ENCODE assay signal across 36 cellular contexts in the genomic region with DNA sequence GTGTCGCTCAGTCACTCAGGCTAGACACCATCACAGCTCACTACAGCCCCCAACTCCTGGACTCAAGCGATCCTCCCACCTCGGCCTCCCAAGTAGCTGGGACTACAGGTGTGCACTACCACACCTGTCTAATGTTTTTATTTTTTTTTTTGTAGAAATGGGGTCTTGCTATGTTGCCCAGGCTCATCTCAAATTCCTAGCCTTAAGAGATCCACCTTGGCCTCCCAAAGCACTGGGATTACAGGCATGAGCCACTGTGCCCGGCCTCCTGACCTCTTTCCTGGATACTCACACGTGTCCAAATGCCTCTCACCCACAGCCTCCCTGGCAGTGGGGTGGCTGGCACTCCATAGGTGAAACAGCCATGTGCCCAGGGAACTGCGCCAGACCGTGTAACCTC. TPM values are rescaled to one million over a fixed set of nuclear protein-coding genes. Genes with fewer than 3 reads are reported as not detected.
"Had no signal": no experiment of that assay in that cellular context is flagged by ENCODE, and none has a peak within 500 bp of the region (broad histone marks: within the 10 kb centered on the region; RNA-seq: fewer than 3 reads in every experiment).

No MANE protein-coding gene starts in this region.

- DNase-seq: activated CD4-positive, alpha-beta memory T cell treated with anti-CD3 and anti-CD28 coated beads, Interleukin-2, amount 10 ng/mL, durations not matched to agents 7 days and 5 days; activated CD4-positive, alpha-beta T cell treated with anti-CD3 and anti-CD28 coated beads for 1 hour; activated CD4-positive, alpha-beta T cell treated with anti-CD3 and anti-CD28 coated beads for 36 hours; activated CD4-positive, alpha-beta T cell treated with anti-CD3 and anti-CD28 coated beads for 48 hours; activated CD4-positive, alpha-beta T cell treated with anti-CD3 and anti-CD28 coated beads, Interleukin-2, amount 10 ng/mL, durations not matched to agents 7 days and 5 days; activated CD4-positive, alpha-beta T cell treated with anti-CD3 and anti-CD28 coated beads, Interleukin-2, amount 50 U/mL, for 48 hours; activated CD4-positive, CD25-positive, alpha-beta regulatory T cell; activated CD8-positive, alpha-beta memory T cell treated with anti-CD3 and anti-CD28 coated beads for 24 hours; activated CD8-positive, alpha-beta memory T cell treated with anti-CD3 and anti-CD28 coated beads, Interleukin-2, amount 10 ng/mL, durations not matched to agents 7 days and 5 days; activated CD8-positive, alpha-beta T cell treated with anti-CD3 and anti-CD28 coated beads, Interleukin-2, amount 10 ng/mL, durations not matched to agents 7 days and 5 days; activated effector memory CD4-positive, alpha-beta T cell treated with anti-CD3 and anti-CD28 coated beads, Interleukin-2, amount 50 U/mL, for 16 hours; activated gamma-delta T cell treated with Interleukin-2 at 50 U/mL for 16 hours; activated naive CD4-positive, alpha-beta T cell; activated naive CD4-positive, alpha-beta T cell treated with anti-CD3 and anti-CD28 coated beads for 36 hours; activated naive CD4-positive, alpha-beta T cell treated with anti-CD3 and anti-CD28 coated beads, Interleukin-2, amount 50 U/mL, for 16 hours; activated naive CD8-positive, alpha-beta T cell treated with anti-CD3 and anti-CD28 coated beads for 36 hours; activated T-cell treated with anti-CD3 and anti-CD28 coated beads for 4 hours; activated T-cell treated with anti-CD3 and anti-CD28 coated beads, Interleukin-2, amount 50 U/mL, for 1 hour; activated T-cell treated with anti-CD3 and anti-CD28 coated beads, Interleukin-2, amount 50 U/mL, for 4 hours; activated T-cell treated with anti-CD3 and anti-CD28 coated beads, Interleukin-2, amount 50 U/mL, for 72 hours; adrenal gland; amygdala; anterior cingulate cortex; central memory CD4-positive, alpha-beta T cell; T-helper 1 cell; T-helper 2 cell; T-helper 9 cell had no signal

- H3K27ac ChIP-seq: adrenal gland, ascending aorta, cardiac muscle cell, VCaP had no signal

- FAIRE-seq: bronchial epithelial cell, colon, TTC549 had no signal

- H3K4me3 ChIP-seq: adrenal gland, ascending aorta, cardiac muscle cell had no signal

- H3K36me3 ChIP-seq: cardiac muscle cell had no signal

- ATAC-seq: activated CD4-positive, alpha-beta T cell treated with anti-CD3 and anti-CD28 coated beads for 36 hours; activated CD4-positive, CD25-positive, alpha-beta regulatory T cell treated with anti-CD3 and anti-CD28 coated beads, Interleukin-2, amount 50 U/mL, for 24 hours; activated CD8-positive, alpha-beta memory T cell treated with anti-CD3 and anti-CD28 coated beads, Interleukin-2, amount 10 ng/mL, durations not matched to agents 7 days and 5 days; activated CD8-positive, alpha-beta T cell treated with anti-CD3 and anti-CD28 coated beads, Interleukin-2, amount 10 ng/mL, durations not matched to agents 7 days and 5 days; activated naive CD4-positive, alpha-beta T cell treated with anti-CD3 and anti-CD28 coated beads, Interleukin-2, amount 50 U/mL, for 72 hours; activated T-cell treated with anti-CD3 and anti-CD28 coated beads, Interleukin-2, amount 50 U/mL, for 4 hours; activated T-cell treated with anti-CD3 and anti-CD28 coated beads, Interleukin-2, amount 50 U/mL, for 72 hours; activated T-helper 17 cell treated with anti-CD3 and anti-CD28 coated beads, Interleukin-2, amount 50 U/mL, for 72 hours had no signal

- H3K4me1 ChIP-seq: ascending aorta had no signal

- H3K9me3 ChIP-seq: adrenal gland, ascending aorta had no signal

- H3K27me3 ChIP-seq: adrenal gland, ascending aorta, cardiac muscle cell had no signal

RNA-seq across cellular contexts. Expression of a gene that starts 40.9 kb away (rescaled TPM):
- total RNA-seq: ascending aorta, bronchial epithelial cell had no signal
